1 cellular context compared by ENCODE assay signal in genomic region chr1:109307363-109308021, GRCh38.
TF ChIP-seq lines count a peak whose summit lies in the region.

No MANE protein-coding gene starts in this region.

TF ChIP-seq in K562, 482 proteins besides CTCF, POLR2A, EP300 and RAD21 (continued from another document and continues in another):
- TF ChIP-seq FOSL1 (tag; conservative IDR thresholded peaks at IDR 0.05) (peak; percentile 85), ATF4 (CRISPR knock-in tag; IDR thresholded peaks at IDR 0.05) (no peak), CREB5 (CRISPR knock-in tag; IDR thresholded peaks at IDR 0.05) (no peak), ZNF316 (IDR thresholded peaks at IDR 0.05) (peak; percentile 78), POU5F1 (IDR thresholded peaks at IDR 0.05; ENCODE audit: borderline replicate concordance, low read depth, low read length, partially characterized antibody) (no peak), RNF219 (CRISPR knock-in tag; IDR thresholded peaks at IDR 0.05) (no peak), POLR2B (IDR thresholded peaks at IDR 0.05; ENCODE audit: low read depth, partially characterized antibody) (no peak), HNRNPK (IDR thresholded peaks at IDR 0.05; ENCODE audit: low read depth, low read length, poor library complexity, severe bottlenecking) (no peak), HOXB6 (CRISPR knock-in tag; IDR thresholded peaks at IDR 0.05; ENCODE audit: borderline replicate concordance) (no peak), SMARCB1 (IDR thresholded peaks at IDR 0.05; ENCODE audit: insufficient read length, low read depth) (no peak), ETS1 (conservative IDR thresholded peaks at IDR 0.05; ENCODE audit: control insufficient read depth, low read depth, low read length) (no peak), HDAC1 (IDR thresholded peaks at IDR 0.05) (peak in 1 of 2 experiments; percentile 88; a peak in 2 of 4 replicates), CAMTA2 (CRISPR knock-in tag; conservative IDR thresholded peaks at IDR 0.05) (no peak), PRPF4 (IDR thresholded peaks at IDR 0.05; ENCODE audit: insufficient read depth, low read depth, low read length, poor library complexity, severe bottlenecking) (no peak), THAP7 (CRISPR knock-in tag; IDR thresholded peaks at IDR 0.05) (no peak), ELF4 (CRISPR knock-in tag; IDR thresholded peaks at IDR 0.05) (no peak), RBM39 (optimal IDR thresholded peaks at IDR 0.05; ENCODE audit: low read depth, low read length) (no peak), SREBF2 (CRISPR knock-in tag; IDR thresholded peaks at IDR 0.05) (no peak), BRD4 (IDR thresholded peaks at IDR 0.05) (no peak), HNRNPH1 (optimal IDR thresholded peaks at IDR 0.05; ENCODE audit: low read depth, low read length) (no peak), XRCC3 (IDR thresholded peaks at IDR 0.05) (no peak), ZNF398 (CRISPR knock-in tag; IDR thresholded peaks at IDR 0.05) (no peak), SMAD4 (CRISPR knock-in tag; conservative IDR thresholded peaks at IDR 0.05) (peak; percentile 84), TEAD4 (IDR thresholded peaks at IDR 0.05; ENCODE audit: low read length) (peak; percentile 83), TEAD4 (CRISPR knock-in tag; IDR thresholded peaks at IDR 0.05; ENCODE audit: borderline replicate concordance) (no peak), DEAF1 (CRISPR knock-in tag; IDR thresholded peaks at IDR 0.05) (0 out of 2 replicates have a peak, but pooled peaks have one; percentile 20), CBFA2T2 (conservative IDR thresholded peaks at IDR 0.05) (peak; percentile 83), KLF16 (IDR thresholded peaks at IDR 0.05) (peak; percentile 34; the same call in 1 of the 2 replicates), CGGBP1 (CRISPR knock-in tag; IDR thresholded peaks at IDR 0.05) (no peak), ZBTB12 (CRISPR knock-in tag; IDR thresholded peaks at IDR 0.05) (no peak), PTTG1 (tag; IDR thresholded peaks at IDR 0.05; ENCODE audit: low read depth) (no peak), YY1 (IDR thresholded peaks at IDR 0.05; ENCODE audit: borderline replicate concordance in 1 of 3, control insufficient read depth in 1 of 3, extremely low read depth in 1 of 3, insufficient read depth in 3 of 3, insufficient read length in 1 of 3, insufficient replicate concordance in 2 of 3, low read depth in 1 of 3, low read length in 2 of 3) (peak in 2 of 3 experiments; percentile 15 to 83), MAZ (CRISPR knock-in tag; conservative IDR thresholded peaks at IDR 0.05 in 1 of 2, IDR thresholded peaks at IDR 0.05 in 1 of 2) (no peak; a peak in 1 of 4 replicates), KDM5B (IDR thresholded peaks at IDR 0.05; ENCODE audit: insufficient replicate concordance, low read depth, low read length) (no peak), MBD2 (IDR thresholded peaks at IDR 0.05; ENCODE audit: borderline replicate concordance, low read depth) (0 out of 2 replicates have a peak, but pooled peaks have one; percentile 44), LARP7 (IDR thresholded peaks at IDR 0.05) (no peak), ARNT (IDR thresholded peaks at IDR 0.05) (0 out of 4 replicates have a peak, but pooled peaks of 1 of the 2 experiments have one; percentile 49), KLF6 (CRISPR knock-in tag; IDR thresholded peaks at IDR 0.05; ENCODE audit: borderline replicate concordance) (no peak), ZNF133 (CRISPR knock-in tag; IDR thresholded peaks at IDR 0.05) (no peak), ZNF311 (CRISPR knock-in tag; IDR thresholded peaks at IDR 0.05) (no peak), SOX6 (IDR thresholded peaks at IDR 0.05) (peak; percentile 76), CEBPZ (IDR thresholded peaks at IDR 0.05; ENCODE audit: borderline replicate concordance, low read depth, low read length) (no peak), ZNF445 (CRISPR knock-in tag; IDR thresholded peaks at IDR 0.05; ENCODE audit: low read depth) (no peak), PHTF2 (CRISPR knock-in tag; IDR thresholded peaks at IDR 0.05) (no peak), SRSF9 (IDR thresholded peaks at IDR 0.05; ENCODE audit: borderline replicate concordance, low read depth, low read length) (no peak), TCF7 (IDR thresholded peaks at IDR 0.05; ENCODE audit: borderline replicate concordance) (0 out of 2 replicates have a peak, but pooled peaks have one; percentile 11), L3MBTL2 (IDR thresholded peaks at IDR 0.05) (no peak; the same call in 1 of the 2 replicates), ZSCAN32 (CRISPR knock-in tag; IDR thresholded peaks at IDR 0.05) (no peak), ZNF717 (CRISPR knock-in tag; IDR thresholded peaks at IDR 0.05) (no peak), UBTF (IDR thresholded peaks at IDR 0.05; ENCODE audit: borderline replicate concordance in 1 of 2, low read depth in 2 of 2, low read length in 2 of 2) (0 out of 4 replicates have a peak, but pooled peaks of 1 of the 2 experiments have one; percentile 31)
